ENCODE assay signal across 8 cellular contexts in the genomic region with DNA sequence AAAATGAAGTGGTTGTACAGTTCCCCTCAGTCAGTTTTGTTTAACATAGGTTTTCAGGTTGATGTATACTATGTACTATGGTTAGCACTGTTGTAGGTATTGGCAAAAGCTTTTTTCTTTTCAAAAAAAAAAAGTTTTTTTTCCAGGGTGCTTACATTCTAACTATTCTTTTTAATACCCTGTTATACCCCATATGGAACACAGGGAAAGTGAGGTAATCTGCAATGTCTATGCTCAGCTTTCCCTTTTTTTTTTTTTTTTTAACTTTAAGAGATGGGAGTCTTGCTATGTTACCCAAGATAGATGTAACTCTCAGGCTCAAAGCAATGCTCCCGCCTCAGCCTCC. TPM values are rescaled to one million over a fixed set of nuclear protein-coding genes. Genes with fewer than 3 reads are reported as not detected.
DNase-seq lines count a peak whose midpoint lies in the region; TF ChIP-seq lines count a peak whose summit lies in the region.

No MANE protein-coding gene starts in this region.

- peaks cover 4 to 5% (median 4%) of the 10 kb centered on the region in 3 donors for H3K4me1 ChIP-seq in skeletal muscle tissue (ENCODE audit: control insufficient read depth in 3 of 3, insufficient read depth in 3 of 3, low read length in 3 of 3)

- H3K9me3 ChIP-seq in SU-DHL-6 (ENCODE audit: insufficient read depth, low read length) (no peaks in the 10 kb centered on the region), skeletal muscle tissue (ENCODE audit: control insufficient read depth in 3 of 3, low read length in 3 of 3) (no peaks in the 10 kb centered on the region)

- DNase-seq in H7 (no peak), fibroblast of the aortic adventitia (ENCODE audit: low read depth) (no peak), EL (no peak), SHP77 treated with DMSO at 0.1 percent for 48 hours (lab: John Stamatoyannopoulos, UW) (no peak), NCI-H2029 treated with DMSO at 0.1 percent for 48 hours (lab: John Stamatoyannopoulos, UW) (no peak)
- no peak for DNase-seq in stimulated activated CD8-positive, alpha-beta memory T cell treated with anti-CD3 and anti-CD28 coated beads, Interleukin-4, amount 100 ng/mL, for 48 hours

- H3K4me2 ChIP-seq in SU-DHL-6 (ENCODE audit: low read depth, low read length, poor library complexity, severe bottlenecking), result peak overlapping the region; percentile 85

- H3F3A ChIP-seq in SU-DHL-6 (ENCODE audit: insufficient read depth), result peaks cover 33% of the 10 kb centered on the region

- peaks cover 9% of the 10 kb centered on the region for H3K36me3 ChIP-seq in H7 (replicated peaks; ENCODE audit: control insufficient read depth, insufficient read depth, low read length)
- peaks cover 39% of the 10 kb centered on the region for H3K36me3 ChIP-seq in SU-DHL-6 (ENCODE audit: low read length)
- H3K36me3 ChIP-seq in skeletal muscle tissue (ENCODE audit: control insufficient read depth in 3 of 3, insufficient read depth in 3 of 3, low read length in 3 of 3), result peaks cover 10 to 31% (median 26%) of the 10 kb centered on the region in 3 donors

- no peak for TF ChIP-seq CTCF in SU-DHL-6 (IDR thresholded peaks at IDR 0.05; ENCODE audit: insufficient read depth, low read length, poor library complexity, severe bottlenecking)
- no peak for TF ChIP-seq CTCF in fibroblast of the aortic adventitia (IDR thresholded peaks at IDR 0.05; ENCODE audit: insufficient read depth, low read length)

- no peaks in the 10 kb centered on the region for H4K20me1 ChIP-seq in SU-DHL-6 (ENCODE audit: low read depth, low read length)

- H3K9ac ChIP-seq in SU-DHL-6 (ENCODE audit: low read length) (peak overlapping the region; percentile 86), skeletal muscle tissue (ENCODE audit: low read depth in 1 of 3, low read length in 3 of 3) (peak overlapping the region; percentile 72 to 83 (median 73))

- peak overlapping the region; percentile 54 for H3K4me3 ChIP-seq in H7 (ENCODE audit: insufficient read depth, low read depth, low read length)
- H3K4me3 ChIP-seq in SU-DHL-6 (ENCODE audit: insufficient read depth, low read length, poor library complexity, severe bottlenecking), result peak overlapping the region; percentile 67
- H3K4me3 ChIP-seq in fibroblast of the aortic adventitia (ENCODE audit: low read depth, low read length), result peak overlapping the region; percentile 83
- peak overlapping the region; percentile 80 to 91 (median 86) for H3K4me3 ChIP-seq in skeletal muscle tissue (ENCODE audit: low read length in 3 of 3)

- peak overlapping the region; percentile 42 for H2AFZ ChIP-seq in SU-DHL-6 (ENCODE audit: low read depth, low read length, severe bottlenecking)

- no peaks in the 10 kb centered on the region for H3K9me2 ChIP-seq in SU-DHL-6 (replicated peaks; ENCODE audit: insufficient read depth, low read length)

- H3K27me3 ChIP-seq in H7 (ENCODE audit: control insufficient read depth, insufficient read depth, low read length), result no peaks in the 10 kb centered on the region
- no peaks in the 10 kb centered on the region for H3K27me3 ChIP-seq in SU-DHL-6 (ENCODE audit: low read length)
- H3K27me3 ChIP-seq in skeletal muscle tissue (ENCODE audit: control insufficient read depth in 3 of 3, insufficient read depth in 3 of 3, low read length in 3 of 3), result no peaks in the 10 kb centered on the region

- H3K27ac ChIP-seq in SU-DHL-6 (ENCODE audit: low read depth, low read length) (peak overlapping the region; percentile 94), skeletal muscle tissue (ENCODE audit: low read depth, low read length) (no peak overlapping the region)

- peaks cover 49% of the 10 kb centered on the region for H3K79me2 ChIP-seq in SU-DHL-6 (ENCODE audit: insufficient read depth, low read length)

RNA-seq across cellular contexts. Expression of a gene that starts 0.6 kb away (rescaled TPM):
- 13.6 and 26.3 TPM in 2 replicates for total RNA-seq in H7 (2014; rRNA removed; shearing (Covaris generic))
- 4.5 and 8.5 TPM in 2 replicates for total RNA-seq in fibroblast of the aortic adventitia (ENCODE audit: low replicate concordance)
- 12.0 TPM for total RNA-seq in skeletal muscle tissue
